9 cellular contexts compared by ENCODE assay signal in the genomic region with DNA sequence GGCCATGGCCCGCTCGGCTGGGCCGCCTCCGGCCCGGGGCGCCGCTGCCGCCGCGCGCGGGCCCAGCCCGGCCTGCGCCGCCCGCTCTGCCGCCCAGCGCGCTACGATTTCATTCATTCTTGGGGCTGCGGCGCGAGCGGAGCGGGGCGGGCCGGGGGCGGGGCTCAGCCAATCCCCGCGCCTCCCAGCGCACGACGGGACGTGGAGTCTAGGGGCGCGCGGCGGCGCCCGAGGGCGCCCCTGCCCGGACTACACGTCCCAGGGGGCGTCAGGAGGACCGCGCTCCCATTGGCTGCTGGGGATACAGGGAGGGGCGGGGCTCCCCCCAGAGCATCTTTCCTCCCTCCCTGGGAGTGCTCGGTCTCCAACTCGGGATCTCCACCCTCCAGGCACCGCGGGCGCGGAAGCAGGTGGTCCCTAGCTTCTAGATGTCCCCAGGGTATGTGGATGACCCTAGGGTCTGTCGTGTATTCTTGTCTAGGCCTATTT. TPM values are rescaled to one million over a fixed set of nuclear protein-coding genes. Genes with fewer than 3 reads are reported as not detected.
DNase-seq lines count a peak whose midpoint lies in the region; ATAC-seq and TF ChIP-seq lines count a peak whose summit lies in the region.
"Had no signal": no experiment of that assay in that cellular context is flagged by ENCODE, and none has a peak within 500 bp of the region (broad histone marks: within the 10 kb centered on the region; RNA-seq: fewer than 3 reads in every experiment).

No MANE protein-coding gene starts in this region.

- H3K27me3 ChIP-seq in BJ (ENCODE audit: control insufficient read depth, insufficient read depth, low read length), result no peaks in the 10 kb centered on the region
- H3K27me3 ChIP-seq in left ventricle myocardium inferior (ENCODE audit: low read depth), result peaks cover 86% of the 10 kb centered on the region

- H3K4me3 ChIP-seq in BJ (ENCODE audit: low read depth, low read length) (peak overlapping the region; percentile 45), left ventricle myocardium inferior (peak overlapping the region; percentile 54), skeletal muscle cell (ENCODE audit: low read depth, low read length) (peak overlapping the region; percentile 60)

- H3K9me3 Mint-ChIP-seq in activated naive CD4-positive, alpha-beta T cell treated with anti-CD3 and anti-CD28 coated beads, Interleukin-2, amount 50 U/mL, for 72 hours, result no peaks in the 10 kb centered on the region

- TF ChIP-seq CTCF in BJ (IDR thresholded peaks at IDR 0.05; ENCODE audit: insufficient read depth, low read depth, low read length) (no peak), GM20000 (IDR thresholded peaks at IDR 0.05; ENCODE audit: extremely low read depth, missing control alignments) (no peak), left ventricle myocardium inferior (IDR thresholded peaks at IDR 0.05; ENCODE audit: borderline replicate concordance) (no peak)

- intact Hi-C loops in left ventricle myocardium inferior (cut with micrococcal nuclease), result no loop called here

- POLR2A ChIA-PET in BJ (lab: Charles Lee), result no interaction called here

- H3K9me3 ChIP-seq in left ventricle myocardium inferior (replicated peaks), result no peaks in the 10 kb centered on the region
- H3K9me3 ChIP-seq: thoracic aorta had no signal

- peak; percentile 96 for ATAC-seq in SK-N-SH treated with all-trans-retinoic acid at 6 μM for 48 hours
- ATAC-seq in activated naive CD4-positive, alpha-beta T cell treated with anti-CD3 and anti-CD28 coated beads, Interleukin-2, amount 50 U/mL, for 72 hours, result peak; percentile 42 to 94

- no peak overlapping the region for H3K27ac ChIP-seq in left ventricle myocardium inferior (replicated peaks)
- H3K27ac ChIP-seq: thoracic aorta had no signal

- H3K27ac Mint-ChIP-seq in activated naive CD4-positive, alpha-beta T cell treated with anti-CD3 and anti-CD28 coated beads, Interleukin-2, amount 50 U/mL, for 72 hours, result no peak overlapping the region

- DNase-seq in BJ (ENCODE audit: low read depth) (peak; percentile 54), GM20000 (ENCODE audit: low spot score) (peak; percentile 91), MV-4-11 (lab: John Stamatoyannopoulos, UW) (peak; percentile 45), left ventricle myocardium inferior (peak; percentile 56), skeletal muscle cell (ENCODE audit: low read depth) (peak; percentile 70)
- DNase-seq in activated naive CD4-positive, alpha-beta T cell treated with anti-CD3 and anti-CD28 coated beads, Interleukin-2, amount 50 U/mL, for 72 hours (ENCODE audit: low spot score in 2 of 2), result peak in 1 of 2 donors; percentile 76
- no peak for DNase-seq in NK-92 treated with Interleukin-12 subunit alpha and Interleukin-12 subunit beta, amount 100 ng/mL, for 24 hours (lab: John Stamatoyannopoulos, UW)

- H3K36me3 Mint-ChIP-seq in activated naive CD4-positive, alpha-beta T cell treated with anti-CD3 and anti-CD28 coated beads, Interleukin-2, amount 50 U/mL, for 72 hours, result no peaks in the 10 kb centered on the region

- H3K4me1 ChIP-seq in left ventricle myocardium inferior, result peaks cover 17% of the 10 kb centered on the region

- CTCF ChIA-PET in BJ (lab: Yijun Ruan, JAX), result interaction anchor here (1.6 kb wide), 1 partner anchor 327 kb away, joined by 11 read pairs; no protein-coding TSS in a partner anchor

- H3K36me3 ChIP-seq in BJ (ENCODE audit: control insufficient read depth, insufficient read depth, low read length) (no peaks in the 10 kb centered on the region), left ventricle myocardium inferior (no peaks in the 10 kb centered on the region)
- H3K36me3 ChIP-seq: thoracic aorta had no signal

TF ChIP-seq in SK-N-SH treated with all-trans-retinoic acid at 6 μM for 48 hours, 23 proteins besides CTCF, POLR2A, EP300 and RAD21:
- TF ChIP-seq, protein P1, sequence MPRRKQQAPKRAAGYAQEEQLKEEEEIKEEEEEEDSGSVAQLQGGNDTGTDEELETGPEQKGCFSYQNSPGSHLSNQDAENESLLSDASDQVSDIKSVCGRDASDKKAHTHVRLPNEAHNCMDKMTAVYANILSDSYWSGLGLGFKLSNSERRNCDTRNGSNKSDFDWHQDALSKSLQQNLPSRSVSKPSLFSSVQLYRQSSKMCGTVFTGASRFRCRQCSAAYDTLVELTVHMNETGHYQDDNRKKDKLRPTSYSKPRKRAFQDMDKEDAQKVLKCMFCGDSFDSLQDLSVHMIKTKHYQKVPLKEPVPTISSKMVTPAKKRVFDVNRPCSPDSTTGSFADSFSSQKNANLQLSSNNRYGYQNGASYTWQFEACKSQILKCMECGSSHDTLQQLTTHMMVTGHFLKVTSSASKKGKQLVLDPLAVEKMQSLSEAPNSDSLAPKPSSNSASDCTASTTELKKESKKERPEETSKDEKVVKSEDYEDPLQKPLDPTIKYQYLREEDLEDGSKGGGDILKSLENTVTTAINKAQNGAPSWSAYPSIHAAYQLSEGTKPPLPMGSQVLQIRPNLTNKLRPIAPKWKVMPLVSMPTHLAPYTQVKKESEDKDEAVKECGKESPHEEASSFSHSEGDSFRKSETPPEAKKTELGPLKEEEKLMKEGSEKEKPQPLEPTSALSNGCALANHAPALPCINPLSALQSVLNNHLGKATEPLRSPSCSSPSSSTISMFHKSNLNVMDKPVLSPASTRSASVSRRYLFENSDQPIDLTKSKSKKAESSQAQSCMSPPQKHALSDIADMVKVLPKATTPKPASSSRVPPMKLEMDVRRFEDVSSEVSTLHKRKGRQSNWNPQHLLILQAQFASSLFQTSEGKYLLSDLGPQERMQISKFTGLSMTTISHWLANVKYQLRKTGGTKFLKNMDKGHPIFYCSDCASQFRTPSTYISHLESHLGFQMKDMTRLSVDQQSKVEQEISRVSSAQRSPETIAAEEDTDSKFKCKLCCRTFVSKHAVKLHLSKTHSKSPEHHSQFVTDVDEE (CRISPR knock-in tag; IDR thresholded peaks at IDR 0.05), result 0 out of 2 replicates have a peak, but pooled peaks have one; percentile 28
- TF ChIP-seq ISL1 (CRISPR knock-in tag; IDR thresholded peaks at IDR 0.05), result no peak

RNA-seq across cellular contexts. Expression of a gene that starts 5.6 kb away (rescaled TPM):
- 1.3 and 2.2 TPM in 2 replicates for polyA plus RNA-seq in BJ (2011; rRNA removed)
- polyA minus RNA-seq in BJ (2011; rRNA and poly(A)+ RNA removed), result 2.5 and 2.7 TPM in 2 replicates
- 1 to 10 TPM in 1 of 2 donors, not detected in 1; 2.1 TPM for total RNA-seq in activated naive CD4-positive, alpha-beta T cell treated with anti-CD3 and anti-CD28 coated beads, Interleukin-2, amount 50 U/mL, for 72 hours
- 0.49 TPM for total RNA-seq in left ventricle myocardium inferior

RNA-seq across cellular contexts. Expression of a gene that starts 26.5 kb away (rescaled TPM):
- polyA plus RNA-seq in BJ (2011; rRNA removed), result 15.6 and 18.3 TPM in 2 replicates
- polyA minus RNA-seq in BJ (2011; rRNA and poly(A)+ RNA removed), result 1.9 and 3.0 TPM in 2 replicates
- total RNA-seq in activated naive CD4-positive, alpha-beta T cell treated with anti-CD3 and anti-CD28 coated beads, Interleukin-2, amount 50 U/mL, for 72 hours, result under 1 TPM; 0.46 to 0.74 TPM
- total RNA-seq in left ventricle myocardium inferior, result 33.3 TPM

RNA-seq across cellular contexts. Expression of a gene that starts 34.7 kb away (rescaled TPM):
- polyA plus RNA-seq in BJ (2011; rRNA removed), result 33.2 and 45.5 TPM in 2 replicates
- 5.2 and 13.1 TPM in 2 replicates for polyA minus RNA-seq in BJ (2011; rRNA and poly(A)+ RNA removed)
- 100 to 1,000 TPM in 1 of 2 donors, 10 to 100 TPM in 1; 43.0 to 101 TPM for total RNA-seq in activated naive CD4-positive, alpha-beta T cell treated with anti-CD3 and anti-CD28 coated beads, Interleukin-2, amount 50 U/mL, for 72 hours
- total RNA-seq in left ventricle myocardium inferior, result 6.8 TPM

Comparison
In these comparisons a context has a peak if more than half of its experiments do, and no peak if none do; other contexts are left out.
1. RNA of a gene that starts 26.5 kb away (total RNA-seq): 33.3 TPM in left ventricle myocardium inferior (single experiment); 0.46 to 0.74 TPM in activated naive CD4-positive, alpha-beta T cell treated with anti-CD3 and anti-CD28 coated beads, Interleukin-2, amount 50 U/mL, for 72 hours; every median in the first group is over 10 times any median in the second.
2. Peak in every context shown above with its lines, with median percentiles within 50 percentile points of each other: H3K4me3 ChIP-seq.